ENCODE assay signal across 8 cellular contexts in the genomic region with DNA sequence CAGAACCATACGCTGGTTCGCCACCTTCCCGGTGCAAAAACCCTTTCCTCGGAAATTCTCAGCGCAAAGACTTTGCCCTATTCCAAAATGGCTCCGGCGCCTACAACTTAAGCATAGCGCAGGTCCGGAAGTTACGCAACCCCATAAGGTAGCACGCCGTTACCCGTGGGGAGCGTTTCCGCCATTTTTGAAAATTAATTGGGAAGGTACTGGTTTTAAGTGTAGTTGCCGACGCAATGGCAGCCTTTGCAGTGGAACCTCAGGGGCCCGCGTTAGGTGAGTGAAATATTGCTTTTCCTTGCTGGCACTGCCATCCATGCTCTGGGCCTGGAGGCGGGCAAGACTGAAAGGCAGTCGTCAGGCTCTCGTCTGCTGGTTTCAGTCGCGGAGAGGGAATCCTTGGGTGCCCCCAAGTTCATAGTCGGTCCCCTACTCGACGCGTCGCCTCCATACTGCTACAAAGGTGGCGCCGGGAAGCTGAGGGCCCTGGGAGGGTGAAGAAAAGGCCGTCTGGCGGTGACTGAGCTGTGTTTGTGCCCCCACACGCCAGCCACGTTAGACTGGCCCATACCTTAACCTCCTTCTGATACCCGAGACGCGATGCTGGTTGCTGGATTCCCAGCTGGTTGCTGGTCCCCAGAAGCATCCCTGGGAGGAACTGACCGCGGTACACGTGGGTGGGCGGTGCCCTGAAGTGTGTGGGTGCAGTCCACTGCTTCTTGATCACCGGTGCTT. TPM values are rescaled to one million over a fixed set of nuclear protein-coding genes. Genes with fewer than 3 reads are reported as not detected.
A peak's percentile ranks its signal among the peaks of the same experiment; 100 is the strongest.
DNase-seq lines count a peak whose midpoint lies in the region; ATAC-seq and TF ChIP-seq lines count a peak whose summit lies in the region.

A gene with protein sequence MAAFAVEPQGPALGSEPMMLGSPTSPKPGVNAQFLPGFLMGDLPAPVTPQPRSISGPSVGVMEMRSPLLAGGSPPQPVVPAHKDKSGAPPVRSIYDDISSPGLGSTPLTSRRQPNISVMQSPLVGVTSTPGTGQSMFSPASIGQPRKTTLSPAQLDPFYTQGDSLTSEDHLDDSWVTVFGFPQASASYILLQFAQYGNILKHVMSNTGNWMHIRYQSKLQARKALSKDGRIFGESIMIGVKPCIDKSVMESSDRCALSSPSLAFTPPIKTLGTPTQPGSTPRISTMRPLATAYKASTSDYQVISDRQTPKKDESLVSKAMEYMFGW (plus strand): TSS at position 222 of the 735 bp plus-strand sequence. CDS start 15 bp downstream, at position 237.

- H3K9ac ChIP-seq in iPS-20b (ENCODE audit: low read depth, low read length): peak within 1 kb of the TSS; percentile 94

- H3K4me3 ChIP-seq in A673 (ENCODE audit: low read depth, low read length, poor library complexity, severe bottlenecking) (peak within 1 kb of the TSS; percentile 74), breast epithelium (peak within 1 kb of the TSS; percentile 86 to 94 (median 93)), iPS-20b (ENCODE audit: low read length) (peak within 1 kb of the TSS; percentile 89), skin epidermis (peak within 1 kb of the TSS; percentile 51 to 96 (median 90))

- H3K27ac ChIP-seq in A673 (ENCODE audit: low read depth, low read length, poor library complexity, severe bottlenecking) (peak within 1 kb of the TSS; percentile 81), VCaP (peak within 1 kb of the TSS; percentile 90), breast epithelium (peak within 1 kb of the TSS; percentile 93), iPS-20b (ENCODE audit: low read length) (peak within 1 kb of the TSS; percentile 65), skin epidermis (peak within 1 kb of the TSS; percentile 51 to 97 (median 85))

- no peak for TF ChIP-seq CTCF in A673 (conservative IDR thresholded peaks at IDR 0.05; ENCODE audit: low read depth, low read length)
- TF ChIP-seq CTCF in VCaP (conservative IDR thresholded peaks at IDR 0.05): no peak
- no peak for TF ChIP-seq CTCF in breast epithelium (IDR thresholded peaks at IDR 0.05)

- H3K9me3 ChIP-seq in A673 (ENCODE audit: low read depth, low read length, poor library complexity, severe bottlenecking) (no peaks in the 10 kb centered on the region), breast epithelium (no peaks in the 10 kb centered on the region), iPS-20b (ENCODE audit: insufficient read depth, low read depth, low read length) (no peaks in the 10 kb centered on the region)

- no peak for TF ChIP-seq POLR2A in breast epithelium (IDR thresholded peaks at IDR 0.05)

- intact Hi-C loops in A673 (cut with micrococcal nuclease; ENCODE audit: unreplicated experiment) (loop anchor here (5.0 kb wide), 1 partner anchor 87 kb away; the partner anchor contains the start of gene NCKAP1), breast epithelium (cut with DNase I; ENCODE audit: low total_unique reads) (no loop called here)

- POLR2A ChIA-PET in A673 (lab: Charles Lee; ENCODE audit: low non-redundant PET): no interaction called here

- H3K4me1 ChIP-seq in A673 (ENCODE audit: insufficient read depth, low read length, poor library complexity, severe bottlenecking) (peaks cover 10% of the 10 kb centered on the region), breast epithelium (no peaks in the 10 kb centered on the region), iPS-20b (ENCODE audit: insufficient read depth, low read length) (peaks cover 7% of the 10 kb centered on the region; the same call in 1 of the 2 replicates)

- H3K36me3 ChIP-seq in A673 (ENCODE audit: insufficient read depth, low read length, poor library complexity, severe bottlenecking) (peaks cover 13% of the 10 kb centered on the region), breast epithelium (no peaks in the 10 kb centered on the region), iPS-20b (ENCODE audit: insufficient read depth, low read depth, low read length) (peaks cover 14% of the 10 kb centered on the region)

- H3K27me3 ChIP-seq in A673 (replicated peaks; ENCODE audit: insufficient read depth, low read depth, low read length, poor library complexity): no peaks in the 10 kb centered on the region
- no peaks in the 10 kb centered on the region for H3K27me3 ChIP-seq in breast epithelium
- H3K27me3 ChIP-seq in iPS-20b (ENCODE audit: insufficient read depth, low read length): no peaks in the 10 kb centered on the region

- CTCF ChIA-PET in A673 (lab: Charles Lee): no interaction called here

- DNase-seq in A673 (ENCODE audit: low spot score) (peak; percentile 96), NCI-H2196 treated with DMSO at 0.1 percent for 48 hours (lab: John Stamatoyannopoulos, UW; ENCODE audit: unreplicated experiment) (peak; percentile 78), breast epithelium (ENCODE audit: low spot score in 2 of 2) (peak; percentile 76 to 78)

- peak; percentile 94 for ATAC-seq in GM18870 (IDR thresholded peaks at IDR 0.05; ENCODE audit: unreplicated experiment)
- peak; percentile 88 for ATAC-seq in HG03135 (IDR thresholded peaks at IDR 0.05; ENCODE audit: unreplicated experiment)

- TSS peak; percentile 56 for BruUV-seq in A673 (replicated peaks; lab: Mats Ljungman, UMichigan)

RNA-seq across cellular contexts. Expression of the gene that starts here (rescaled TPM):
- total RNA-seq in A673 (2021): 55.3 and 62.0 TPM in 2 replicates
- 10 to 100 TPM; 11.5 to 32.8 (median 29.5) TPM for total RNA-seq in breast epithelium

Comparison
In these comparisons a context has a peak if more than half of its experiments do, and no peak if none do; other contexts are left out.
1. Peak in every context shown above with its lines: DNase-seq, ATAC-seq, H3K4me3 ChIP-seq and H3K27ac ChIP-seq.